In the genomic region with DNA sequence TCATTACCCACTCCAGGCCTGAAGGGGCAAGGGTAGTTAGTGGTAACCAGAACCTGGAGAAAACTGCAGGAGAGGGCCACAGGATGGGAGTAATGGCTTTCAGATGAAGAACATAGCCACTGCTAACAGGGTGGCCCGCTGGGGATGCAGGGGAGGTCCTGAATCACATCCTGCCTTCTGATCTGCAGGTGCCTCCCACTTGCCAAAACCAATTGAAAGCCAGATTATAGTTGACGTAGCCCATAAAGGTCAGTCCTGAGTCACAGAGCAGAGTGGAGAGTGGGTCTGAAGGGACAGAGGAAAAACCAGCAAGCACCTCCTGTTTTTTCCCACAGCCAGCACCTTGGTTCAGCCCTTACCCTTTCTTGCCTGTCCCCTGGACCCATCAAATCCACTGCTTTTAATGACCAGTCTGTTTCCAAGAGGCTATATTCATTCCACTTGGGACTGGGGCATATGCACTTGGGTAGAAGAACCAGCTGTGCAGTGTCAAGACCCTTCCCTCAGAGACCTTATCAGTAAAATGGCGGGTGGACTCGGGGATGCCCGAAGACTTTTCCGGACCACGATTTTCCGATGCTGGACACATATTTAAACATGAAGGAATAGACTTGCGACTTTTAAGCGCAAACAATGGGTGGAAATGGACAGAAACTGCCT, we compare ENCODE assay signal across 8 cellular contexts. TPM values are rescaled to one million over a fixed set of nuclear protein-coding genes. Genes with fewer than 3 reads are reported as not detected.
DNase-seq lines count a peak whose midpoint lies in the region; ATAC-seq and TF ChIP-seq lines count a peak whose summit lies in the region.

No MANE protein-coding gene starts in this region.

- peak overlapping the region; percentile 59 for H3K27ac Mint-ChIP-seq in central memory CD8-positive, alpha-beta T cell (ENCODE audit: low read depth)

- DNase-seq in DND-41 = peak; percentile 57
- peak in 1 of 2 donors; percentile 9 for DNase-seq in central memory CD8-positive, alpha-beta T cell (ENCODE audit: low spot score in 2 of 2)
- DNase-seq in kidney epithelial cell (ENCODE audit: low read depth) = peak; percentile 75
- peak; percentile 26 to 51 for DNase-seq in stimulated activated CD4-positive, alpha-beta T cell treated with anti-CD3 and anti-CD28 coated beads, Interleukin-2, amount 100 ng/mL, for 24 hours
- DNase-seq in SIG-M5 (lab: John Stamatoyannopoulos, UW) = no peak
- no peak for DNase-seq in NCI-H187 treated with DMSO at 0.1 percent for 48 hours (lab: John Stamatoyannopoulos, UW)

- H3K4me2 ChIP-seq in DND-41 (ENCODE audit: insufficient read depth, low read length) = peak overlapping the region; percentile 100

- peak; percentile 45 for TF ChIP-seq CTCF in DND-41 (IDR thresholded peaks at IDR 0.05; ENCODE audit: borderline replicate concordance, extremely low read depth, low read length, poor library complexity, severe bottlenecking)
- no peak for TF ChIP-seq CTCF in kidney epithelial cell (IDR thresholded peaks at IDR 0.05; ENCODE audit: insufficient read depth, low read length, poor library complexity, severe bottlenecking)

- H3K27me3 ChIP-seq in DND-41 (ENCODE audit: insufficient read depth, low read length, poor library complexity) = no peaks in the 10 kb centered on the region
- no peaks in the 10 kb centered on the region for H3K27me3 ChIP-seq in kidney epithelial cell (ENCODE audit: control insufficient read depth, insufficient read depth, low read length)

- H3K4me1 Mint-ChIP-seq in central memory CD8-positive, alpha-beta T cell = peaks cover 28% of the 10 kb centered on the region

- H3K27ac ChIP-seq in DND-41 (ENCODE audit: low read length) = peak overlapping the region; percentile 74

- peak overlapping the region; percentile 86 for H2AFZ ChIP-seq in DND-41 (ENCODE audit: low read depth, low read length)

- peaks cover 50% of the 10 kb centered on the region for H3K79me2 ChIP-seq in DND-41 (ENCODE audit: insufficient read depth, low read length)

- ATAC-seq in DND-41 (ENCODE audit: insufficient read depth, low read depth) (peak; percentile 16), HG03439 (IDR thresholded peaks at IDR 0.05; ENCODE audit: unreplicated experiment) (peak; percentile 61), SK-N-SH treated with all-trans-retinoic acid at 6 μM for 48 hours (peak; percentile 77)
- ATAC-seq in central memory CD8-positive, alpha-beta T cell (replicated peaks; ENCODE audit: extremely low read depth, poor library complexity, severe bottlenecking) = peak; percentile 78

- peaks cover 9% of the 10 kb centered on the region; the same call in 1 of the 2 replicates for H4K20me1 ChIP-seq in DND-41 (ENCODE audit: insufficient read depth, low read length)

- H3K9me3 Mint-ChIP-seq in central memory CD8-positive, alpha-beta T cell = peaks cover 6% of the 10 kb centered on the region

- H3K27me3 Mint-ChIP-seq in central memory CD8-positive, alpha-beta T cell = peaks cover 26% of the 10 kb centered on the region

- H3K4me3 ChIP-seq in DND-41 (ENCODE audit: low read depth in 1 of 2, low read length in 2 of 2) = peak overlapping the region; percentile 80 to 97; a peak in 3 of 4 replicates
- peak overlapping the region; percentile 59 for H3K4me3 ChIP-seq in kidney epithelial cell (ENCODE audit: low read depth, low read length)

- peaks cover 5% of the 10 kb centered on the region for H3K36me3 Mint-ChIP-seq in central memory CD8-positive, alpha-beta T cell (ENCODE audit: insufficient read depth)

- H3K4me3 Mint-ChIP-seq in central memory CD8-positive, alpha-beta T cell = peak overlapping the region; percentile 88

- H3K4me1 ChIP-seq in DND-41 (ENCODE audit: insufficient read depth, low read length) = peaks cover 38% of the 10 kb centered on the region

- H3K9me3 ChIP-seq in DND-41 (ENCODE audit: insufficient read depth, low read length, severe bottlenecking) = no peaks in the 10 kb centered on the region

- H3K9ac ChIP-seq in DND-41 (ENCODE audit: low read depth, low read length) = peak overlapping the region; percentile 84

- no peaks in the 10 kb centered on the region; the same call in none of the 2 replicates for H3K36me3 ChIP-seq in DND-41 (ENCODE audit: insufficient read depth, low read length)
- H3K36me3 ChIP-seq in kidney epithelial cell (ENCODE audit: control insufficient read depth, insufficient read depth, low read length) = no peaks in the 10 kb centered on the region

TF ChIP-seq in SK-N-SH treated with all-trans-retinoic acid at 6 μM for 48 hours, 23 proteins besides CTCF, POLR2A, EP300 and RAD21:
- TF ChIP-seq, protein P1, sequence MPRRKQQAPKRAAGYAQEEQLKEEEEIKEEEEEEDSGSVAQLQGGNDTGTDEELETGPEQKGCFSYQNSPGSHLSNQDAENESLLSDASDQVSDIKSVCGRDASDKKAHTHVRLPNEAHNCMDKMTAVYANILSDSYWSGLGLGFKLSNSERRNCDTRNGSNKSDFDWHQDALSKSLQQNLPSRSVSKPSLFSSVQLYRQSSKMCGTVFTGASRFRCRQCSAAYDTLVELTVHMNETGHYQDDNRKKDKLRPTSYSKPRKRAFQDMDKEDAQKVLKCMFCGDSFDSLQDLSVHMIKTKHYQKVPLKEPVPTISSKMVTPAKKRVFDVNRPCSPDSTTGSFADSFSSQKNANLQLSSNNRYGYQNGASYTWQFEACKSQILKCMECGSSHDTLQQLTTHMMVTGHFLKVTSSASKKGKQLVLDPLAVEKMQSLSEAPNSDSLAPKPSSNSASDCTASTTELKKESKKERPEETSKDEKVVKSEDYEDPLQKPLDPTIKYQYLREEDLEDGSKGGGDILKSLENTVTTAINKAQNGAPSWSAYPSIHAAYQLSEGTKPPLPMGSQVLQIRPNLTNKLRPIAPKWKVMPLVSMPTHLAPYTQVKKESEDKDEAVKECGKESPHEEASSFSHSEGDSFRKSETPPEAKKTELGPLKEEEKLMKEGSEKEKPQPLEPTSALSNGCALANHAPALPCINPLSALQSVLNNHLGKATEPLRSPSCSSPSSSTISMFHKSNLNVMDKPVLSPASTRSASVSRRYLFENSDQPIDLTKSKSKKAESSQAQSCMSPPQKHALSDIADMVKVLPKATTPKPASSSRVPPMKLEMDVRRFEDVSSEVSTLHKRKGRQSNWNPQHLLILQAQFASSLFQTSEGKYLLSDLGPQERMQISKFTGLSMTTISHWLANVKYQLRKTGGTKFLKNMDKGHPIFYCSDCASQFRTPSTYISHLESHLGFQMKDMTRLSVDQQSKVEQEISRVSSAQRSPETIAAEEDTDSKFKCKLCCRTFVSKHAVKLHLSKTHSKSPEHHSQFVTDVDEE (CRISPR knock-in tag; IDR thresholded peaks at IDR 0.05) = no peak
- 0 out of 2 replicates have a peak, but pooled peaks have one; percentile 16 for TF ChIP-seq ZNF70 (CRISPR knock-in tag; IDR thresholded peaks at IDR 0.05)

RNA-seq across cellular contexts. Expression of a gene that starts 0.6 kb away (rescaled TPM):
- total RNA-seq in kidney epithelial cell = 3.9 and 6.6 TPM in 2 replicates

RNA-seq across cellular contexts. Expression of a gene that starts 43.7 kb away (rescaled TPM):
- 17.7 and 25.7 TPM in 2 replicates for total RNA-seq in kidney epithelial cell

Comparison
In these comparisons a context has a peak if more than half of its experiments do, and no peak if none do; other contexts are left out.
1. ATAC-seq: peak in every context shown above with its lines; median percentile 78 in central memory CD8-positive, alpha-beta T cell; 77 in SK-N-SH treated with all-trans-retinoic acid at 6 μM for 48 hours; 61 in HG03439; 16 in DND-41.
2. DNase-seq: peak in DND-41 (single experiment), kidney epithelial cell (single experiment) and stimulated activated CD4-positive, alpha-beta T cell treated with anti-CD3 and anti-CD28 coated beads, Interleukin-2, amount 100 ng/mL, for 24 hours (2 of 2); none in SIG-M5 (single experiment) and NCI-H187 treated with DMSO at 0.1 percent for 48 hours (single experiment).